10 cellular contexts compared by ENCODE assay signal in the genomic region with DNA sequence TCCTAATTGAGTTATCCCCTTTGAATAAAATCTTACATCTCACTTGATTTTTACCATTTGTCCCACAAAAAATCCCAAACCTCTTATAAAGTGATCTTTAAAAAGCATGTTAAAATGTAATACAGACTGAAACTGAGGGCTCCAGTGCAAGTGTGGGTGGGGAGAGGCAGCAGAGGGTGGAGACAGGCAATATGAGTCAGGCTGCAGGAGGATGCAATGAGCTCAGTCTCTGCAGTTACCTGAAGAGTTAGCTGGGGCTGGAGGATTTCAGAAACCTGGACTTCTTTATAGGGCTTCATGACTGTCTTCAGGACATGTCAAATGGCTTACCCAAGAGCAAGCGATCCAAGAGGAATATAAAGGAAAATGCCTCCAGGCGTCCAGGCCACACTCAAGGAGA. TPM values are rescaled to one million over a fixed set of nuclear protein-coding genes. Genes with fewer than 3 reads are reported as not detected.
DNase-seq lines count a peak whose midpoint lies in the region; ATAC-seq, FAIRE-seq and TF ChIP-seq lines count a peak whose summit lies in the region.
"Had no signal": no experiment of that assay in that cellular context is flagged by ENCODE, and none has a peak within 500 bp of the region (broad histone marks: within the 10 kb centered on the region; RNA-seq: fewer than 3 reads in every experiment).

No MANE protein-coding gene starts in this region.

- dilution Hi-C loops in keratinocyte (cut with MboI; ENCODE audit: extremely low pct_ligation_motif_present, low sequenced_read_pairs) = no loop called here

- H3K27ac ChIP-seq in keratinocyte (ENCODE audit: control insufficient read depth, insufficient read depth, low read length) = no peak overlapping the region

- ATAC-seq in HG03039 (IDR thresholded peaks at IDR 0.05; ENCODE audit: unreplicated experiment) = peak; percentile 59
- ATAC-seq: heart left ventricle had no signal

- no peaks in the 10 kb centered on the region for H3K9me1 ChIP-seq in keratinocyte (ENCODE audit: control insufficient read depth, extremely low read depth, insufficient read depth, low read length)

- H3K9ac ChIP-seq in keratinocyte (ENCODE audit: control insufficient read depth, extremely low read depth, insufficient read depth, low read length) = no peak overlapping the region

- H3K4me3 ChIP-seq in keratinocyte (ENCODE audit: control insufficient read depth in 2 of 3, extremely low read depth in 1 of 3, insufficient read depth in 2 of 3, low read depth in 1 of 3, low read length in 3 of 3) = no peak overlapping the region
- H3K4me3 ChIP-seq: heart left ventricle had no signal

- FAIRE-seq in keratinocyte (lab: Jason Lieb, UNC) = peak; percentile 13

- DNase-seq in activated T-cell treated with anti-CD3 and anti-CD28 coated beads for 24 hours (ENCODE audit: low read depth) = peak; percentile 23
- no peak for DNase-seq in keratinocyte (ENCODE audit: low read depth, low spot score)
- DNase-seq in stimulated activated CD8-positive, alpha-beta memory T cell treated with anti-CD3 and anti-CD28 coated beads, Interleukin-4, amount 100 ng/mL, for 48 hours = peak; percentile 55
- no peak for DNase-seq in dermis blood vessel endothelial cell
- no peak for DNase-seq in NCI-H1694 treated with DMSO at 0.1 percent for 48 hours (lab: John Stamatoyannopoulos, UW)
- DNase-seq in NCI-H2081 (lab: John Stamatoyannopoulos, UW) = no peak
- no peak for DNase-seq in C1 segment of cervical spinal cord (lab: John Stamatoyannopoulos, UW)
- DNase-seq: heart left ventricle, nephron progenitor cell had no signal

- no peaks in the 10 kb centered on the region for H3K36me3 ChIP-seq in keratinocyte (ENCODE audit: control insufficient read depth in 2 of 2, extremely low read depth in 1 of 2, insufficient read depth in 2 of 2, low read length in 2 of 2)
- H3K36me3 ChIP-seq: heart left ventricle had no signal

- H3K79me2 ChIP-seq in keratinocyte (ENCODE audit: control insufficient read depth, insufficient read depth, low read length) = no peaks in the 10 kb centered on the region

- no peaks in the 10 kb centered on the region for H3K9me3 ChIP-seq in keratinocyte (ENCODE audit: control insufficient read depth, low read depth, low read length)
- H3K9me3 ChIP-seq: heart left ventricle had no signal

- peaks cover 4% of the 10 kb centered on the region for H3K27me3 ChIP-seq in keratinocyte (ENCODE audit: control insufficient read depth, extremely low read depth, insufficient read depth, low read length)
- H3K27me3 ChIP-seq: heart left ventricle had no signal

- no peak overlapping the region for H3K4me2 ChIP-seq in keratinocyte (ENCODE audit: control insufficient read depth, extremely low read depth, insufficient read depth, low read depth, low read length)

- no peak overlapping the region for H2AFZ ChIP-seq in keratinocyte (ENCODE audit: control insufficient read depth, low read length)

- no peak for TF ChIP-seq CTCF in keratinocyte (optimal IDR thresholded peaks at IDR 0.05 in 1 of 3, IDR thresholded peaks at IDR 0.05 in 1 of 3, conservative IDR thresholded peaks at IDR 0.05 in 1 of 3; ENCODE audit: extremely low read depth in 1 of 3, insufficient read depth in 2 of 3, low read length in 3 of 3)

- H3K4me1 ChIP-seq in keratinocyte (ENCODE audit: control insufficient read depth, extremely low read depth, insufficient read depth, low read length) = no peaks in the 10 kb centered on the region

- H4K20me1 ChIP-seq in keratinocyte (ENCODE audit: control insufficient read depth, extremely low read depth, insufficient read depth, low read length) = no peaks in the 10 kb centered on the region

RNA-seq across cellular contexts. Expression of a gene that starts 14.3 kb away (rescaled TPM):
- polyA plus RNA-seq in keratinocyte = 0.22 to 0.79 TPM (median 0.35 TPM) in 3 replicates
- polyA plus RNA-seq in keratinocyte (2011; ENCODE audit: low read depth) = 0.59 TPM
- 0.08 and 0.16 TPM in 2 replicates for polyA plus RNA-seq in keratinocyte (2011; cell fraction: cytosol; rRNA removed)
- polyA plus RNA-seq in keratinocyte (2011; cell fraction: nucleus; rRNA removed) = 2.1 and 3.1 TPM in 2 replicates
- 0.09 and 0.59 TPM in 2 replicates for polyA plus RNA-seq in keratinocyte (2012; ENCODE audit: low replicate concordance)
- polyA minus RNA-seq in keratinocyte = 0.30 to 0.69 TPM (median 0.38 TPM) in 3 replicates
- polyA minus RNA-seq in keratinocyte (2011; cell fraction: cytosol; rRNA and poly(A)+ RNA removed) = not detected
- 0.21 and 1.5 TPM in 2 replicates for polyA minus RNA-seq in keratinocyte (2011; cell fraction: nucleus; rRNA and poly(A)+ RNA removed)
- 1.0 and 1.2 TPM in 2 replicates for total RNA-seq in dermis blood vessel endothelial cell

Comparison
In these comparisons a context has a peak if more than half of its experiments do, and no peak if none do; other contexts are left out.
1. DNase-seq: peak in activated T-cell treated with anti-CD3 and anti-CD28 coated beads for 24 hours (single experiment) and stimulated activated CD8-positive, alpha-beta memory T cell treated with anti-CD3 and anti-CD28 coated beads, Interleukin-4, amount 100 ng/mL, for 48 hours (single experiment); none in keratinocyte (single experiment), dermis blood vessel endothelial cell (single experiment), NCI-H1694 treated with DMSO at 0.1 percent for 48 hours (single experiment), NCI-H2081 (0 of 2) and C1 segment of cervical spinal cord (0 of 14).